Comparison of ENCODE assay signal across 8 cellular contexts in genomic region chr14:76946753-76947077, GRCh38.
A peak's percentile ranks its signal among the peaks of the same experiment; 100 is the strongest.
DNase-seq lines count a peak whose midpoint lies in the region; ATAC-seq and TF ChIP-seq lines count a peak whose summit lies in the region.

No MANE protein-coding gene starts in this region.

- no peaks in the 10 kb centered on the region; the same call in none of the 3 replicates for H3K9me3 Mint-ChIP-seq in GM23338
- H3K9me3 Mint-ChIP-seq in stimulated activated naive CD8-positive, alpha-beta T cell treated with anti-CD3 and anti-CD28 coated beads, Interleukin-15, amount 100 ng/mL, for 72 hours, result no peaks in the 10 kb centered on the region

- 0 out of 3 replicates have a peak overlapping the region, but pooled peaks have one; percentile 50 for H3K4me3 Mint-ChIP-seq in GM23338
- peak overlapping the region in 1 of 2 donors; percentile 52 for H3K4me3 Mint-ChIP-seq in stimulated activated naive CD8-positive, alpha-beta T cell treated with anti-CD3 and anti-CD28 coated beads, Interleukin-15, amount 100 ng/mL, for 72 hours

- ATAC-seq in GM23338 (no peak; the same call in 2 of the 3 replicates), RWPE2 (ENCODE audit: low read depth) (peak; percentile 3; the same call in 2 of the 3 replicates), left ventricle myocardium superior (peak; percentile 3), HG02610 (IDR thresholded peaks at IDR 0.05; ENCODE audit: unreplicated experiment) (no peak)
- no peak for ATAC-seq in stimulated activated naive CD8-positive, alpha-beta T cell treated with anti-CD3 and anti-CD28 coated beads, Interleukin-15, amount 100 ng/mL, for 72 hours

- H3K4me2 ChIP-seq in GM23338, result peak overlapping the region; percentile 67; the same call in 1 of the 2 replicates

- H3K27me3 ChIP-seq in GM23338 (ENCODE audit: insufficient read depth) (no peaks in the 10 kb centered on the region), RWPE2 (ENCODE audit: insufficient read depth, poor library complexity, severe bottlenecking) (no peaks in the 10 kb centered on the region)

- intact Hi-C loops in left ventricle myocardium superior (cut with micrococcal nuclease), result no loop called here

- H3K4me3 ChIP-seq in GM23338 (peak overlapping the region; percentile 23; the same call in 1 of the 2 replicates), RWPE2 (ENCODE audit: severe bottlenecking) (no peak overlapping the region)

- H3K27ac ChIP-seq in GM23338 (ENCODE audit: low read depth), result peak overlapping the region; percentile 97
- H3K27ac ChIP-seq in RWPE2 (ENCODE audit: poor library complexity, severe bottlenecking), result peak overlapping the region; percentile 90

- H3K79me2 ChIP-seq in GM23338 (replicated peaks; ENCODE audit: insufficient read depth), result no peaks in the 10 kb centered on the region

- no peaks in the 10 kb centered on the region for H3K9me3 ChIP-seq in RWPE2 (ENCODE audit: severe bottlenecking)

- H3K27ac Mint-ChIP-seq in GM23338, result peak overlapping the region; percentile 94
- H3K27ac Mint-ChIP-seq in stimulated activated naive CD8-positive, alpha-beta T cell treated with anti-CD3 and anti-CD28 coated beads, Interleukin-15, amount 100 ng/mL, for 72 hours, result peak overlapping the region; percentile 20 to 85

- no peak for TF ChIP-seq CTCF in GM23338 (conservative IDR thresholded peaks at IDR 0.05; ENCODE audit: low read depth in 2 of 2)
- no peak for TF ChIP-seq CTCF in RWPE2 (IDR thresholded peaks at IDR 0.05; ENCODE audit: poor library complexity, severe bottlenecking)

- H3K36me3 Mint-ChIP-seq in GM23338 (ENCODE audit: low read depth), result no peaks in the 10 kb centered on the region; the same call in 2 of the 3 replicates

- no peaks in the 10 kb centered on the region for H3K9me2 ChIP-seq in GM23338 (ENCODE audit: insufficient read depth)

- peaks cover 23% of the 10 kb centered on the region for H3F3A ChIP-seq in GM23338 (replicated peaks; ENCODE audit: low read depth)

- H2AFZ ChIP-seq in GM23338, result peak overlapping the region; percentile 85

- DNase-seq in GM23338 (ENCODE audit: low spot score) (no peak), RWPE2 (ENCODE audit: low spot score) (no peak), left ventricle myocardium superior (no peak), NOMO-1 treated with dmso at 0.1 percent for 144 hours (lab: John Stamatoyannopoulos, UW; ENCODE audit: unreplicated experiment) (no peak), putamen (ENCODE audit: low spot score) (no peak), NOMO-1 treated with DMSO at 0.1 percent for 48 hours (lab: John Stamatoyannopoulos, UW; ENCODE audit: unreplicated experiment) (no peak)
- DNase-seq in stimulated activated naive CD8-positive, alpha-beta T cell treated with anti-CD3 and anti-CD28 coated beads, Interleukin-15, amount 100 ng/mL, for 72 hours, result no peak

- H3K36me3 ChIP-seq in GM23338 (ENCODE audit: insufficient read depth) (no peaks in the 10 kb centered on the region), RWPE2 (ENCODE audit: low read depth) (no peaks in the 10 kb centered on the region)

- H3K27me3 Mint-ChIP-seq in GM23338 (ENCODE audit: insufficient read depth, low read depth, poor library complexity), result peaks cover 18% of the 10 kb centered on the region
- peaks cover 8% of the 10 kb centered on the region for H3K27me3 Mint-ChIP-seq in stimulated activated naive CD8-positive, alpha-beta T cell treated with anti-CD3 and anti-CD28 coated beads, Interleukin-15, amount 100 ng/mL, for 72 hours

- peaks cover 43% of the 10 kb centered on the region for H3K4me1 Mint-ChIP-seq in GM23338
- H3K4me1 Mint-ChIP-seq in stimulated activated naive CD8-positive, alpha-beta T cell treated with anti-CD3 and anti-CD28 coated beads, Interleukin-15, amount 100 ng/mL, for 72 hours, result peaks cover 63% of the 10 kb centered on the region

- no peaks in the 10 kb centered on the region for H4K20me1 ChIP-seq in GM23338 (replicated peaks; ENCODE audit: insufficient read depth)

- H3K4me1 ChIP-seq in GM23338 (ENCODE audit: insufficient read depth) (peaks cover 42% of the 10 kb centered on the region), RWPE2 (ENCODE audit: insufficient read depth, poor library complexity, severe bottlenecking) (peaks cover 28% of the 10 kb centered on the region)

TF ChIP-seq in GM23338, 12 proteins besides CTCF, POLR2A, EP300 and RAD21 (continues in another document):
- TF ChIP-seq EZH2 (IDR thresholded peaks at IDR 0.05; ENCODE audit: low read depth, unreplicated experiment) (no peak), ZNF331 (CRISPR knock-in tag; IDR thresholded peaks at IDR 0.05; ENCODE audit: low read depth) (no peak), JUNB (IDR thresholded peaks at IDR 0.05; ENCODE audit: unreplicated experiment) (no peak), STAT1 (IDR thresholded peaks at IDR 0.05; ENCODE audit: unreplicated experiment) (no peak), ZNF114 (CRISPR knock-in tag; IDR thresholded peaks at IDR 0.05) (no peak), CREB1 (CRISPR knock-in tag; IDR thresholded peaks at IDR 0.05; ENCODE audit: low read depth) (no peak), POLR2AphosphoS5 (IDR thresholded peaks at IDR 0.05; ENCODE audit: low read depth) (no peak), EZH2phosphoT487 (IDR thresholded peaks at IDR 0.05; ENCODE audit: unreplicated experiment) (no peak), NANOG (IDR thresholded peaks at IDR 0.05; ENCODE audit: borderline replicate concordance) (no peak)
- TF ChIP-seq, protein P1, sequence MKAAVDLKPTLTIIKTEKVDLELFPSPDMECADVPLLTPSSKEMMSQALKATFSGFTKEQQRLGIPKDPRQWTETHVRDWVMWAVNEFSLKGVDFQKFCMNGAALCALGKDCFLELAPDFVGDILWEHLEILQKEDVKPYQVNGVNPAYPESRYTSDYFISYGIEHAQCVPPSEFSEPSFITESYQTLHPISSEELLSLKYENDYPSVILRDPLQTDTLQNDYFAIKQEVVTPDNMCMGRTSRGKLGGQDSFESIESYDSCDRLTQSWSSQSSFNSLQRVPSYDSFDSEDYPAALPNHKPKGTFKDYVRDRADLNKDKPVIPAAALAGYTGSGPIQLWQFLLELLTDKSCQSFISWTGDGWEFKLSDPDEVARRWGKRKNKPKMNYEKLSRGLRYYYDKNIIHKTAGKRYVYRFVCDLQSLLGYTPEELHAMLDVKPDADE (IDR thresholded peaks at IDR 0.05), result no peak
- TF ChIP-seq, protein P2, sequence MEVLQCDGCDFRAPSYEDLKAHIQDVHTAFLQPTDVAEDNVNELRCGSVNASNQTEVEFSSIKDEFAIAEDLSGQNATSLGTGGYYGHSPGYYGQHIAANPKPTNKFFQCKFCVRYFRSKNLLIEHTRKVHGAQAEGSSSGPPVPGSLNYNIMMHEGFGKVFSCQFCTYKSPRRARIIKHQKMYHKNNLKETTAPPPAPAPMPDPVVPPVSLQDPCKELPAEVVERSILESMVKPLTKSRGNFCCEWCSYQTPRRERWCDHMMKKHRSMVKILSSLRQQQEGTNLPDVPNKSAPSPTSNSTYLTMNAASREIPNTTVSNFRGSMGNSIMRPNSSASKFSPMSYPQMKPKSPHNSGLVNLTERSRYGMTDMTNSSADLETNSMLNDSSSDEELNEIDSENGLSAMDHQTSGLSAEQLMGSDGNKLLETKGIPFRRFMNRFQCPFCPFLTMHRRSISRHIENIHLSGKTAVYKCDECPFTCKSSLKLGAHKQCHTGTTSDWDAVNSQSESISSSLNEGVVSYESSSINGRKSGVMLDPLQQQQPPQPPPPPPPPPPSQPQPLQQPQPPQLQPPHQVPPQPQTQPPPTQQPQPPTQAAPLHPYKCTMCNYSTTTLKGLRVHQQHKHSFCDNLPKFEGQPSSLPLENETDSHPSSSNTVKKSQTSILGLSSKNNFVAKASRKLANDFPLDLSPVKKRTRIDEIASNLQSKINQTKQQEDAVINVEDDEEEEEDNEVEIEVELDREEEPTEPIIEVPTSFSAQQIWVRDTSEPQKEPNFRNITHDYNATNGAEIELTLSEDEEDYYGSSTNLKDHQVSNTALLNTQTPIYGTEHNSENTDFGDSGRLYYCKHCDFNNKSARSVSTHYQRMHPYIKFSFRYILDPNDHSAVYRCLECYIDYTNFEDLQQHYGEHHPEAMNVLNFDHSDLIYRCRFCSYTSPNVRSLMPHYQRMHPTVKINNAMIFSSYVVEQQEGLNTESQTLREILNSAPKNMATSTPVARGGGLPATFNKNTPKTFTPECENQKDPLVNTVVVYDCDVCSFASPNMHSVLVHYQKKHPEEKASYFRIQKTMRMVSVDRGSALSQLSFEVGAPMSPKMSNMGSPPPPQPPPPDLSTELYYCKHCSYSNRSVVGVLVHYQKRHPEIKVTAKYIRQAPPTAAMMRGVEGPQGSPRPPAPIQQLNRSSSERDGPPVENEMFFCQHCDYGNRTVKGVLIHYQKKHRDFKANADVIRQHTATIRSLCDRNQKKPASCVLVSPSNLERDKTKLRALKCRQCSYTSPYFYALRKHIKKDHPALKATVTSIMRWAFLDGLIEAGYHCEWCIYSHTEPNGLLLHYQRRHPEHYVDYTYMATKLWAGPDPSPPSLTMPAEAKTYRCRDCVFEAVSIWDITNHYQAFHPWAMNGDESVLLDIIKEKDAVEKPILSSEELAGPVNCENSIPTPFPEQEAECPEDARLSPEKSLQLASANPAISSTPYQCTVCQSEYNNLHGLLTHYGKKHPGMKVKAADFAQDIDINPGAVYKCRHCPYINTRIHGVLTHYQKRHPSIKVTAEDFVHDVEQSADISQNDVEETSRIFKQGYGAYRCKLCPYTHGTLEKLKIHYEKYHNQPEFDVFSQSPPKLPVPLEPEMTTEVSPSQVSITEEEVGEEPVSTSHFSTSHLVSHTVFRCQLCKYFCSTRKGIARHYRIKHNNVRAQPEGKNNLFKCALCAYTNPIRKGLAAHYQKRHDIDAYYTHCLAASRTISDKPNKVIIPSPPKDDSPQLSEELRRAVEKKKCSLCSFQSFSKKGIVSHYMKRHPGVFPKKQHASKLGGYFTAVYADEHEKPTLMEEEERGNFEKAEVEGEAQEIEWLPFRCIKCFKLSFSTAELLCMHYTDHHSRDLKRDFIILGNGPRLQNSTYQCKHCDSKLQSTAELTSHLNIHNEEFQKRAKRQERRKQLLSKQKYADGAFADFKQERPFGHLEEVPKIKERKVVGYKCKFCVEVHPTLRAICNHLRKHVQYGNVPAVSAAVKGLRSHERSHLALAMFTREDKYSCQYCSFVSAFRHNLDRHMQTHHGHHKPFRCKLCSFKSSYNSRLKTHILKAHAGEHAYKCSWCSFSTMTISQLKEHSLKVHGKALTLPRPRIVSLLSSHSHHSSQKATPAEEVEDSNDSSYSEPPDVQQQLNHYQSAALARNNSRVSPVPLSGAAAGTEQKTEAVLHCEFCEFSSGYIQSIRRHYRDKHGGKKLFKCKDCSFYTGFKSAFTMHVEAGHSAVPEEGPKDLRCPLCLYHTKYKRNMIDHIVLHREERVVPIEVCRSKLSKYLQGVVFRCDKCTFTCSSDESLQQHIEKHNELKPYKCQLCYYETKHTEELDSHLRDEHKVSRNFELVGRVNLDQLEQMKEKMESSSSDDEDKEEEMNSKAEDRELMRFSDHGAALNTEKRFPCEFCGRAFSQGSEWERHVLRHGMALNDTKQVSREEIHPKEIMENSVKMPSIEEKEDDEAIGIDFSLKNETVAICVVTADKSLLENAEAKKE (CRISPR knock-in tag; IDR thresholded peaks at IDR 0.05), result no peak

Comparison
In these comparisons a context has a peak if more than half of its experiments do, and no peak if none do; other contexts are left out.
1. ATAC-seq: peak in RWPE2 (single experiment) and left ventricle myocardium superior (single experiment); none in GM23338 (single experiment), stimulated activated naive CD8-positive, alpha-beta T cell treated with anti-CD3 and anti-CD28 coated beads, Interleukin-15, amount 100 ng/mL, for 72 hours (single experiment) and HG02610 (single experiment).